ENCODE assay signal across 21 cellular contexts in genomic region chr22:23688121-23688520, GRCh38. TPM values are rescaled to one million over a fixed set of nuclear protein-coding genes. Genes with fewer than 3 reads are reported as not detected.
DNase-seq lines count a peak whose midpoint lies in the region; TF ChIP-seq lines count a peak whose summit lies in the region.
"Had no signal": no experiment of that assay in that cellular context is flagged by ENCODE, and none has a peak within 500 bp of the region (broad histone marks: within the 10 kb centered on the region; RNA-seq: fewer than 3 reads in every experiment).

No MANE protein-coding gene starts in this region.

- H3K14ac ChIP-seq in neuronal stem cell (ENCODE audit: low read length): no peak overlapping the region

- H3K4me3 Mint-ChIP-seq in endodermal cell: no peak overlapping the region
- H3K4me3 Mint-ChIP-seq: CD14-positive monocyte; CD4-positive, alpha-beta memory T cell had no signal

- H3K18ac ChIP-seq in neuronal stem cell (ENCODE audit: low read length): peak overlapping the region; percentile 62

- H3K9ac ChIP-seq in neuronal stem cell (ENCODE audit: low read depth, low read length, poor library complexity) (peak overlapping the region; percentile 14), endodermal cell (ENCODE audit: extremely low read depth, low read length, poor library complexity, severe bottlenecking) (no peak overlapping the region)
- H3K9ac ChIP-seq: BLaER1, GM23248 had no signal

- H3K4me1 ChIP-seq in neuronal stem cell (ENCODE audit: control insufficient read depth in 2 of 2, insufficient read depth in 1 of 2, low read depth in 1 of 2, low read length in 2 of 2) (no peaks in the 10 kb centered on the region), endodermal cell (ENCODE audit: control insufficient read depth, insufficient read depth, low read length) (no peaks in the 10 kb centered on the region)

- H2BK120ac ChIP-seq in neuronal stem cell (ENCODE audit: low read depth, low read length): no peak overlapping the region

- no peaks in the 10 kb centered on the region for H3K27me3 Mint-ChIP-seq in endodermal cell (ENCODE audit: insufficient read depth)
- H3K27me3 Mint-ChIP-seq: CD4-positive, alpha-beta memory T cell had no signal

- H4K8ac ChIP-seq in neuronal stem cell (ENCODE audit: low read depth, low read length): no peak overlapping the region

- TF ChIP-seq CTCF in endodermal cell (conservative IDR thresholded peaks at IDR 0.05): no peak

- H3K4me3 ChIP-seq in neuronal stem cell (ENCODE audit: low read length in 2 of 2): no peak overlapping the region
- no peak overlapping the region for H3K4me3 ChIP-seq in endodermal cell (ENCODE audit: low read length)
- H3K4me3 ChIP-seq: BLaER1, GM23248 had no signal

- no peak overlapping the region for H2AK5ac ChIP-seq in neuronal stem cell (ENCODE audit: low read depth, low read length)

- no CpG with 5 or more reads among the region's 10 CpGs for WGBS in neuronal stem cell (ENCODE audit: extremely low coverage in 2 of 2, insufficient read length in 2 of 2, insufficient replicate concordance in 1 of 2), 2 donors
- WGBS in endodermal cell (ENCODE audit: insufficient coverage in 1 of 2, insufficient read length in 1 of 2), 2 experiments: 94% methylated on average over 10 of the region's 10 CpGs; no CpG with 5 or more reads in 1 of the 2 experiments

- no peak overlapping the region for H2AFZ ChIP-seq in neuronal stem cell (ENCODE audit: low read length)
- H2AFZ ChIP-seq: GM23248 had no signal

- H3K27me3 ChIP-seq in neuronal stem cell (ENCODE audit: control insufficient read depth in 3 of 3, insufficient read depth in 3 of 3, low read depth in 1 of 3, low read length in 3 of 3) (no peaks in the 10 kb centered on the region), endodermal cell (ENCODE audit: control insufficient read depth, insufficient read depth, low read length, poor library complexity, severe bottlenecking) (no peaks in the 10 kb centered on the region)
- H3K27me3 ChIP-seq: BLaER1 had no signal

- H3K4me1 Mint-ChIP-seq in endodermal cell: no peaks in the 10 kb centered on the region

- H3K4ac ChIP-seq in neuronal stem cell (ENCODE audit: low read length): no peak overlapping the region

- H3K27ac Mint-ChIP-seq in endodermal cell: no peak overlapping the region
- H3K27ac Mint-ChIP-seq: CD4-positive, alpha-beta memory T cell had no signal

- peak; percentile 47 for DNase-seq in activated effector memory CD4-positive, alpha-beta T cell treated with anti-CD3 and anti-CD28 coated beads, Interleukin-2, amount 50 U/mL, for 16 hours
- DNase-seq in activated effector memory CD4-positive, alpha-beta T cell treated with Interleukin-2 at 50 U/mL for 16 hours: no peak
- peak; percentile 34 for DNase-seq in ecto neural progenitor cell (ENCODE audit: low spot score)
- no peak for DNase-seq in neuronal stem cell (ENCODE audit: low spot score)
- no peak for DNase-seq in HT-29 (ENCODE audit: low spot score)
- DNase-seq in endodermal cell: no peak
- DNase-seq in OCI-M2 (lab: John Stamatoyannopoulos, UW; ENCODE audit: unreplicated experiment): no peak
- DNase-seq: 8988T; CD4-positive, alpha-beta memory T cell; DMS153; DMS79; GDM1; GM23248; HCEC 1CT had no signal

- no peak overlapping the region for H2BK5ac ChIP-seq in neuronal stem cell (ENCODE audit: low read length)

- no peak overlapping the region for H2BK12ac ChIP-seq in neuronal stem cell (ENCODE audit: low read length)

- H2BK15ac ChIP-seq in neuronal stem cell (ENCODE audit: low read length): no peak overlapping the region

- no peak overlapping the region for H3K23ac ChIP-seq in neuronal stem cell (ENCODE audit: low read depth, low read length, poor library complexity)

- H3K4me2 ChIP-seq in neuronal stem cell (ENCODE audit: insufficient read depth, low read length, poor library complexity, severe bottlenecking): no peak overlapping the region
- H3K4me2 ChIP-seq: BLaER1 had no signal

- no peak overlapping the region for H3K27ac ChIP-seq in neuronal stem cell (replicated peaks; ENCODE audit: low read length)
- no peak overlapping the region for H3K27ac ChIP-seq in endodermal cell (ENCODE audit: low read depth, low read length)
- H3K27ac ChIP-seq: BLaER1, GM23248, HL-60 had no signal

- H3K9me3 Mint-ChIP-seq in endodermal cell: no peaks in the 10 kb centered on the region
- H3K9me3 Mint-ChIP-seq: CD14-positive monocyte; CD4-positive, alpha-beta memory T cell had no signal

- no peaks in the 10 kb centered on the region for H3K79me1 ChIP-seq in neuronal stem cell (ENCODE audit: low read depth, low read length)

- peaks cover 22% of the 10 kb centered on the region for H3K36me3 Mint-ChIP-seq in endodermal cell (ENCODE audit: low read depth)

- H4K91ac ChIP-seq in neuronal stem cell (ENCODE audit: low read depth, low read length, poor library complexity): no peak overlapping the region

- peaks cover 0 to 2% of the 10 kb centered on the region in 2 donors for H3K9me3 ChIP-seq in neuronal stem cell (replicated peaks in 1 of 2; ENCODE audit: control insufficient read depth in 2 of 2, insufficient read depth in 1 of 2, low read depth in 1 of 2, low read length in 2 of 2)
- no peaks in the 10 kb centered on the region for H3K9me3 ChIP-seq in endodermal cell (ENCODE audit: control insufficient read depth, low read length)
- H3K9me3 ChIP-seq: BLaER1 had no signal

- H3K36me3 ChIP-seq in neuronal stem cell (replicated peaks in 1 of 2; ENCODE audit: control insufficient read depth in 2 of 2, insufficient read depth in 2 of 2, low read length in 2 of 2) (peaks cover 11 to 31% of the 10 kb centered on the region in 2 donors), endodermal cell (ENCODE audit: control insufficient read depth, insufficient read depth, low read length) (no peaks in the 10 kb centered on the region)

RNA-seq across cellular contexts. Expression of gene RGL4, which starts 2.7 kb away (rescaled TPM):
- not detected for polyA plus RNA-seq in neuronal stem cell (2013, experiment 1 of 2)
- polyA plus RNA-seq in neuronal stem cell (2013, experiment 2 of 2): not detected
- not detected in 2 replicates for total RNA-seq in HT-29 (2014; rRNA removed; shearing (Covaris generic))
- total RNA-seq in endodermal cell: not detected
- not detected for polyA plus RNA-seq in endodermal cell (2013, experiment 1 of 2)
- not detected for polyA plus RNA-seq in endodermal cell (2013, experiment 2 of 2)
- total RNA-seq: A673, Daoy, GM23248, H4 had no signal
- polyA plus RNA-seq: AG04450 had no signal

RNA-seq across cellular contexts. Expression of gene DRICH1, which starts 56.0 kb away (rescaled TPM):
- 0.26 TPM for polyA plus RNA-seq in neuronal stem cell (2013, experiment 1 of 2)
- 0.26 TPM for polyA plus RNA-seq in neuronal stem cell (2013, experiment 2 of 2)
- not detected in 2 replicates for total RNA-seq in HT-29 (2014; rRNA removed; shearing (Covaris generic))
- total RNA-seq in endodermal cell: under 1 TPM in 1 of 2 donors, not detected in 1; 0.24 TPM
- polyA plus RNA-seq in endodermal cell (2013, experiment 1 of 2): not detected
- polyA plus RNA-seq in endodermal cell (2013, experiment 2 of 2): 0.21 TPM
- total RNA-seq: Daoy, GM23248, H4 had no signal
- polyA plus RNA-seq: CD14-positive monocyte; CD4-positive, alpha-beta memory T cell; GM23248 had no signal

Comparison
In these comparisons a context has a peak if more than half of its experiments do, and no peak if none do; other contexts are left out.
1. DNase-seq: peak in activated effector memory CD4-positive, alpha-beta T cell treated with anti-CD3 and anti-CD28 coated beads, Interleukin-2, amount 50 U/mL, for 16 hours (single experiment) and ecto neural progenitor cell (single experiment); none in activated effector memory CD4-positive, alpha-beta T cell treated with Interleukin-2 at 50 U/mL for 16 hours (single experiment), neuronal stem cell (single experiment), HT-29 (single experiment), endodermal cell (single experiment) and OCI-M2 (single experiment).